15 cellular contexts compared by ENCODE assay signal in genomic region chrX:154348646-154349358, GRCh38. TPM values are rescaled to one million over a fixed set of nuclear protein-coding genes. Genes with fewer than 3 reads are reported as not detected.
A peak's percentile ranks its signal among the peaks of the same experiment; 100 is the strongest.
DNase-seq lines count a peak whose midpoint lies in the region; TF ChIP-seq lines count a peak whose summit lies in the region.
"Had no signal": no experiment of that assay in that cellular context is flagged by ENCODE, and none has a peak within 500 bp of the region (broad histone marks: within the 10 kb centered on the region; RNA-seq: fewer than 3 reads in every experiment).

No MANE protein-coding gene starts in this region.

- H3K9me3 ChIP-seq in HEK293 (ENCODE audit: control insufficient read depth, insufficient read depth, low read depth, low read length): no peaks in the 10 kb centered on the region
- H3K9me3 ChIP-seq in effector memory CD4-positive, alpha-beta T cell (ENCODE audit: control insufficient read depth, low read length): no peaks in the 10 kb centered on the region
- H3K9me3 ChIP-seq in ovary: no peaks in the 10 kb centered on the region
- H3K9me3 ChIP-seq: A549 had no signal

- H3K4me3 Mint-ChIP-seq in activated CD4-positive, alpha-beta T cell treated with anti-CD3 and anti-CD28 coated beads, Interleukin-2, amount 10 ng/mL, durations not matched to agents 24 days and 14 days: no peak overlapping the region
- H3K4me3 Mint-ChIP-seq: T-helper 1 cell treated with Interleukin-12 subunit alpha and Interleukin-12 subunit beta and Interleukin-4 antibody, amounts not matched to agents 30 μg/mL and 1 μg/mL, for 36 hours had no signal

- no peaks in the 10 kb centered on the region for H3K27me3 ChIP-seq in effector memory CD4-positive, alpha-beta T cell (replicated peaks; ENCODE audit: control insufficient read depth, insufficient read depth, low read length, poor library complexity, severe bottlenecking)
- H3K27me3 ChIP-seq in ovary: no peaks in the 10 kb centered on the region

- H3K4me3 ChIP-seq in HEK293 (ENCODE audit: low read depth, low read length) (no peak overlapping the region), ovary (no peak overlapping the region)
- no peak overlapping the region for H3K4me3 ChIP-seq in effector memory CD4-positive, alpha-beta T cell (ENCODE audit: insufficient read depth, low read depth, low read length, poor library complexity, severe bottlenecking)
- H3K4me3 ChIP-seq: A549 had no signal

- H3K4me1 ChIP-seq in HEK293 (ENCODE audit: control insufficient read depth, insufficient read depth, low read length) (no peaks in the 10 kb centered on the region), ovary (ENCODE audit: insufficient read depth) (no peaks in the 10 kb centered on the region)
- peaks cover 63% of the 10 kb centered on the region for H3K4me1 ChIP-seq in effector memory CD4-positive, alpha-beta T cell (ENCODE audit: control insufficient read depth, insufficient read depth, low read length, poor library complexity, severe bottlenecking)

- intact Hi-C loops in activated CD4-positive, alpha-beta T cell treated with anti-CD3 and anti-CD28 coated beads, Interleukin-2, amount 10 ng/mL, durations not matched to agents 24 days and 14 days (cut with micrococcal nuclease): no loop called here
- intact Hi-C loops in ovary (cut with DNase I): no loop called here

- CTCF ChIA-PET in HEK293 (lab: Yijun Ruan, JAX): no interaction called here
- CTCF ChIA-PET in GM10248 (lab: Yijun Ruan, JAX): no interaction called here

- 79 to 87% (median 80%) methylated on average over 24 of the region's 24 CpGs for WGBS in ovary, 3 donors

- TF ChIP-seq CTCF in HEK293 (tag by site-specific recombination; IDR thresholded peaks at IDR 0.05) (no peak), ovary (IDR thresholded peaks at IDR 0.05) (no peak), GM10248 (IDR thresholded peaks at IDR 0.05; ENCODE audit: control extremely low read depth, extremely low read depth, low read depth, missing control alignments) (no peak)

- TF ChIP-seq POLR2A in ovary (IDR thresholded peaks at IDR 0.05): no peak

- peaks cover 13% of the 10 kb centered on the region for H3K4me1 Mint-ChIP-seq in activated CD4-positive, alpha-beta T cell treated with anti-CD3 and anti-CD28 coated beads, Interleukin-2, amount 10 ng/mL, durations not matched to agents 24 days and 14 days

- no peaks in the 10 kb centered on the region for H3K27me3 Mint-ChIP-seq in activated CD4-positive, alpha-beta T cell treated with anti-CD3 and anti-CD28 coated beads, Interleukin-2, amount 10 ng/mL, durations not matched to agents 24 days and 14 days
- H3K27me3 Mint-ChIP-seq: stimulated activated naive B cell treated with anti-CD40 and anti-IgM and Interleukin-4, amounts not matched to agents 10 μg/mL and 1 μg/mL and 100 μg/mL, for 72 hours had no signal

- H3K36me3 ChIP-seq in HEK293 (ENCODE audit: control insufficient read depth in 2 of 2, insufficient read depth in 1 of 2, low read length in 2 of 2) (peaks cover 0 to 58% of the 10 kb centered on the region in 2 experiments; a peak in 1 of 3 replicates), ovary (no peaks in the 10 kb centered on the region)
- H3K36me3 ChIP-seq in effector memory CD4-positive, alpha-beta T cell (ENCODE audit: control insufficient read depth, insufficient read depth, low read length): peaks cover 48% of the 10 kb centered on the region

- POLR2A ChIA-PET in HEK293 (lab: Yijun Ruan, JAX): interaction anchor here (0.9 to 2.4 kb wide), 6 partner anchors 9 to 35 kb away, joined by 3 to 12 read pairs (median 6); no protein-coding TSS in a partner anchor
- POLR2A ChIA-PET in GM10248 (lab: Yijun Ruan, JAX): no interaction called here

- peak overlapping the region; percentile 37 for H3K27ac Mint-ChIP-seq in activated CD4-positive, alpha-beta T cell treated with anti-CD3 and anti-CD28 coated beads, Interleukin-2, amount 10 ng/mL, durations not matched to agents 24 days and 14 days

- peaks cover 17% of the 10 kb centered on the region for H3K36me3 Mint-ChIP-seq in activated CD4-positive, alpha-beta T cell treated with anti-CD3 and anti-CD28 coated beads, Interleukin-2, amount 10 ng/mL, durations not matched to agents 24 days and 14 days (ENCODE audit: low read depth)

- TF ChIP-seq EP300 in ovary (IDR thresholded peaks at IDR 0.05): no peak

- DNase-seq in activated CD4-positive, alpha-beta T cell treated with anti-CD3 and anti-CD28 coated beads, Interleukin-2, amount 10 ng/mL, durations not matched to agents 24 days and 14 days: no peak
- DNase-seq in activated CD4-positive, alpha-beta T cell treated with anti-CD3 and anti-CD28 coated beads, Interleukin-2, amount 50 U/mL, for 4 hours: no peak
- DNase-seq in effector memory CD4-positive, alpha-beta T cell: no peak
- peak in 4 of 5 donors; percentile 24 to 44 (median 37) for DNase-seq in ovary
- no peak for DNase-seq in GM10248 (ENCODE audit: extremely low spot score)
- DNase-seq in A172 (ENCODE audit: low spot score): no peak
- no peak for DNase-seq in NCI-H2171 treated with DMSO at 0.1 percent for 48 hours (lab: John Stamatoyannopoulos, UW)
- DNase-seq: central memory CD4-positive, alpha-beta T cell; NCI-H187; stimulated activated naive B cell treated with anti-CD40 and anti-IgM and Interleukin-4, amounts not matched to agents 10 μg/mL and 1 μg/mL and 100 μg/mL, for 72 hours had no signal

- H3K9me3 Mint-ChIP-seq in activated CD4-positive, alpha-beta T cell treated with anti-CD3 and anti-CD28 coated beads, Interleukin-2, amount 10 ng/mL, durations not matched to agents 24 days and 14 days: no peaks in the 10 kb centered on the region
- H3K9me3 Mint-ChIP-seq: neural crest cell; stimulated activated naive B cell treated with anti-CD40 and anti-IgM and Interleukin-4, amounts not matched to agents 10 μg/mL and 1 μg/mL and 100 μg/mL, for 72 hours; T-helper 1 cell treated with Interleukin-12 subunit alpha and Interleukin-12 subunit beta and Interleukin-4 antibody, amounts not matched to agents 30 μg/mL and 1 μg/mL, for 36 hours had no signal

- H3K27ac ChIP-seq in HEK293 (ENCODE audit: extremely low read depth, low read depth, low read length) (no peak overlapping the region), ovary (no peak overlapping the region)
- H3K27ac ChIP-seq in effector memory CD4-positive, alpha-beta T cell (ENCODE audit: insufficient read depth, low read length, poor library complexity, severe bottlenecking): peak overlapping the region; percentile 32

TF ChIP-seq in HEK293, 187 proteins besides CTCF, POLR2A, EP300 and RAD21:
- TF ChIP-seq ZNF660 (tag by site-specific recombination; IDR thresholded peaks at IDR 0.05): no peak
- TF ChIP-seq ZSCAN30 (tag by site-specific recombination; IDR thresholded peaks at IDR 0.05): no peak
- TF ChIP-seq ZNF341 (tag by site-specific recombination; IDR thresholded peaks at IDR 0.05; ENCODE audit: low read depth): 0 out of 2 replicates have a peak, but pooled peaks have one; percentile 28
- TF ChIP-seq MZF1 (tag by site-specific recombination; IDR thresholded peaks at IDR 0.05; ENCODE audit: borderline replicate concordance): no peak
- 0 out of 2 replicates have a peak, but pooled peaks have one; percentile 16 for TF ChIP-seq ZNF600 (tag by site-specific recombination; IDR thresholded peaks at IDR 0.05)

RNA-seq across cellular contexts. Expression of gene FLNA, which starts 25.6 kb away (rescaled TPM):
- 824 and 840 TPM in 2 replicates for total RNA-seq in activated CD4-positive, alpha-beta T cell treated with anti-CD3 and anti-CD28 coated beads, Interleukin-2, amount 10 ng/mL, durations not matched to agents 24 days and 14 days
- 1,000 to 10,000 TPM in 4 of 7 donors, 100 to 1,000 TPM in 3; 327 to 2,249 (median 1,321) TPM for total RNA-seq in ovary
- 100 to 1,000 TPM; 378 to 647 TPM for polyA plus RNA-seq in ovary
- total RNA-seq in A172 (2014; rRNA removed; shearing (Covaris generic)): 2,064 and 2,561 TPM in 2 replicates

RNA-seq across cellular contexts. Expression of gene EMD, which starts 30.3 kb away (rescaled TPM):
- total RNA-seq in activated CD4-positive, alpha-beta T cell treated with anti-CD3 and anti-CD28 coated beads, Interleukin-2, amount 10 ng/mL, durations not matched to agents 24 days and 14 days: 91.7 and 92.8 TPM in 2 replicates
- 100 to 1,000 TPM in 5 of 7 donors, 10 to 100 TPM in 2; 40.5 to 158 (median 107) TPM for total RNA-seq in ovary
- polyA plus RNA-seq in ovary: 100 to 1,000 TPM in 1 of 2 donors, 10 to 100 TPM in 1; 55.1 to 146 TPM
- 73.1 and 82.0 TPM in 2 replicates for total RNA-seq in A172 (2014; rRNA removed; shearing (Covaris generic))

RNA-seq across cellular contexts. Expression of gene RPL10, which starts 49.4 kb away (rescaled TPM):
- 2,338 and 2,364 TPM in 2 replicates for total RNA-seq in activated CD4-positive, alpha-beta T cell treated with anti-CD3 and anti-CD28 coated beads, Interleukin-2, amount 10 ng/mL, durations not matched to agents 24 days and 14 days
- total RNA-seq in ovary: over 10,000 TPM in 1 of 7 donors, 1,000 to 10,000 TPM in 6; 6,380 to 12,508 (median 7,126) TPM
- over 10,000 TPM in 1 of 2 donors, 1,000 to 10,000 TPM in 1; 4,233 to 12,949 TPM for polyA plus RNA-seq in ovary
- total RNA-seq in A172 (2014; rRNA removed; shearing (Covaris generic)): 2,649 and 4,739 TPM in 2 replicates

RNA-seq across cellular contexts. Expression of gene TKTL1, which starts 53.2 kb away (rescaled TPM):
- total RNA-seq in activated CD4-positive, alpha-beta T cell treated with anti-CD3 and anti-CD28 coated beads, Interleukin-2, amount 10 ng/mL, durations not matched to agents 24 days and 14 days: not detected in 2 replicates
- under 1 TPM in 4 of 7 donors, not detected in 3; 0.12 to 0.36 (median 0.23) TPM for total RNA-seq in ovary
- polyA plus RNA-seq in ovary: under 1 TPM; 0.38 to 0.91 TPM
- not detected in 2 replicates for total RNA-seq in A172 (2014; rRNA removed; shearing (Covaris generic))

RNA-seq across cellular contexts. Expression of gene TEX28, which starts 53.9 kb away (rescaled TPM):
- total RNA-seq in activated CD4-positive, alpha-beta T cell treated with anti-CD3 and anti-CD28 coated beads, Interleukin-2, amount 10 ng/mL, durations not matched to agents 24 days and 14 days: not detected in 2 replicates
- not detected for total RNA-seq in ovary
- not detected for polyA plus RNA-seq in ovary
- total RNA-seq in A172 (2014; rRNA removed; shearing (Covaris generic)): not detected in 2 replicates
- total RNA-seq: H4, neural crest cell had no signal
- polyA plus RNA-seq: A549 had no signal

Comparison
In these comparisons a context has a peak if more than half of its experiments do, and no peak if none do; other contexts are left out.
1. DNase-seq: peak in ovary (4 of 5); none in activated CD4-positive, alpha-beta T cell treated with anti-CD3 and anti-CD28 coated beads, Interleukin-2, amount 10 ng/mL, durations not matched to agents 24 days and 14 days (single experiment), activated CD4-positive, alpha-beta T cell treated with anti-CD3 and anti-CD28 coated beads, Interleukin-2, amount 50 U/mL, for 4 hours (0 of 2), effector memory CD4-positive, alpha-beta T cell (0 of 3), GM10248 (single experiment), A172 (single experiment) and NCI-H2171 treated with DMSO at 0.1 percent for 48 hours (single experiment).